12 cellular contexts compared by ENCODE assay signal in genomic region chr1:59229138-59229537, GRCh38.
A peak's percentile ranks its signal among the peaks of the same experiment; 100 is the strongest.
DNase-seq lines count a peak whose midpoint lies in the region; ATAC-seq and TF ChIP-seq lines count a peak whose summit lies in the region.
"Had no signal": no experiment of that assay in that cellular context is flagged by ENCODE, and none has a peak within 500 bp of the region (broad histone marks: within the 10 kb centered on the region; RNA-seq: fewer than 3 reads in every experiment).

No MANE protein-coding gene starts in this region.

- no peaks in the 10 kb centered on the region for H3K79me2 ChIP-seq in PC-9 (ENCODE audit: low read depth)

- ATAC-seq in Right ventricle myocardium inferior (peak; percentile 37), aorta (ENCODE audit: low FRiP score) (peak; percentile 52), GM18907 (IDR thresholded peaks at IDR 0.05; ENCODE audit: unreplicated experiment) (no peak)
- ATAC-seq: Panc1 had no signal

- H3K4me2 ChIP-seq in PC-9: no peak overlapping the region

- H3K27me3 ChIP-seq in right atrium auricular region: no peaks in the 10 kb centered on the region
- H3K27me3 ChIP-seq in adipocyte (replicated peaks; ENCODE audit: control insufficient read depth, insufficient read depth, low read length): no peaks in the 10 kb centered on the region
- no peaks in the 10 kb centered on the region for H3K27me3 ChIP-seq in aorta (ENCODE audit: control insufficient read depth in 1 of 2, insufficient read depth in 2 of 2, low read length in 1 of 2)
- H3K27me3 ChIP-seq in PC-9 (ENCODE audit: insufficient read depth, low read depth): no peaks in the 10 kb centered on the region
- H3K27me3 ChIP-seq: uterus had no signal

- TF ChIP-seq CTCF in right atrium auricular region (IDR thresholded peaks at IDR 0.05) (no peak), PC-9 (conservative IDR thresholded peaks at IDR 0.05) (no peak)

- no TSS peak for BruUV-seq in PC-9 (replicated peaks; lab: Mats Ljungman, UMichigan)

- no peaks in the 10 kb centered on the region for H4K20me1 ChIP-seq in PC-9 (ENCODE audit: insufficient read depth)

- H3K36me3 ChIP-seq in right atrium auricular region (no peaks in the 10 kb centered on the region), adipocyte (ENCODE audit: control insufficient read depth, insufficient read depth, low read length, severe bottlenecking) (no peaks in the 10 kb centered on the region), aorta (ENCODE audit: control insufficient read depth in 1 of 2, insufficient read depth in 2 of 2, low read length in 1 of 2) (no peaks in the 10 kb centered on the region), PC-9 (ENCODE audit: low read depth) (no peaks in the 10 kb centered on the region)
- H3K36me3 ChIP-seq: uterus had no signal

- H2AFZ ChIP-seq in PC-9: no peak overlapping the region

- H3K27ac ChIP-seq in right atrium auricular region (no peak overlapping the region), aorta (ENCODE audit: low read depth in 1 of 2, low read length in 2 of 2) (no peak overlapping the region), PC-9 (no peak overlapping the region)
- H3K27ac ChIP-seq: uterus had no signal

- H3K4me3 ChIP-seq in right atrium auricular region (no peak overlapping the region), adipocyte (ENCODE audit: low read length) (peak overlapping the region; percentile 30), aorta (ENCODE audit: low read length in 2 of 2) (no peak overlapping the region), PC-9 (no peak overlapping the region)
- H3K4me3 ChIP-seq: uterus had no signal

- no peaks in the 10 kb centered on the region for H3K4me1 ChIP-seq in right atrium auricular region
- peaks cover 32% of the 10 kb centered on the region for H3K4me1 ChIP-seq in adipocyte (ENCODE audit: control insufficient read depth, insufficient read depth, low read length)
- peaks cover 0 to 2% of the 10 kb centered on the region in 2 donors for H3K4me1 ChIP-seq in aorta (ENCODE audit: control insufficient read depth in 1 of 2, insufficient read depth in 2 of 2, low read length in 2 of 2)
- peaks cover 3% of the 10 kb centered on the region for H3K4me1 ChIP-seq in PC-9 (replicated peaks; ENCODE audit: insufficient read depth)
- H3K4me1 ChIP-seq: uterus had no signal

- H3K9me2 ChIP-seq in PC-9 (ENCODE audit: insufficient read depth): 0 out of 2 replicates have a peak, but pooled peaks cover 5% of the 10 kb centered on the region

- POLR2A ChIA-PET in PC-9 (lab: Charles Lee; ENCODE audit: unreplicated experiment): no interaction called here

- peak overlapping the region; percentile 67 for H3K9ac ChIP-seq in adipocyte (ENCODE audit: low read length)

- intact Hi-C loops in Right ventricle myocardium inferior (cut with DNase I) (no loop called here), aorta (cut with DNase I) (no loop called here), PC-9 (cut with micrococcal nuclease; ENCODE audit: unreplicated experiment) (no loop called here)

- CTCF ChIA-PET in PC-9 (lab: Charles Lee): no interaction called here

- no peak for DNase-seq in Right ventricle myocardium inferior (ENCODE audit: missing footprints)
- DNase-seq in right atrium auricular region (ENCODE audit: low spot score): no peak
- DNase-seq in adipocyte (ENCODE audit: low read depth): peak; percentile 90
- peak; percentile 46 for DNase-seq in kidney tubule cell (ENCODE audit: low spot score)
- no peak for DNase-seq in aorta
- no peak for DNase-seq in NCI-H524 treated with DMSO at 0.1 percent for 48 hours (lab: John Stamatoyannopoulos, UW)
- DNase-seq in PC-9: no peak
- DNase-seq: activated naive CD4-positive, alpha-beta T cell treated with anti-CD3 and anti-CD28 coated beads, Interleukin-2, amount 50 U/mL, for 16 hours; Kasumi-1; uterus had no signal

- H3K9me3 ChIP-seq in right atrium auricular region (no peaks in the 10 kb centered on the region), adipocyte (ENCODE audit: control insufficient read depth, low read length) (no peaks in the 10 kb centered on the region), aorta (ENCODE audit: control insufficient read depth, low read length) (no peaks in the 10 kb centered on the region), PC-9 (ENCODE audit: insufficient read depth, low read depth) (no peaks in the 10 kb centered on the region)
- H3K9me3 ChIP-seq: uterus had no signal

- no peaks in the 10 kb centered on the region for H3F3A ChIP-seq in PC-9 (ENCODE audit: insufficient read depth, low read depth)

Comparison
In these comparisons a context has a peak if more than half of its experiments do, and no peak if none do; other contexts are left out.
1. DNase-seq: peak in adipocyte (single experiment) and kidney tubule cell (single experiment); none in Right ventricle myocardium inferior (single experiment), right atrium auricular region (single experiment), aorta (0 of 2), NCI-H524 treated with DMSO at 0.1 percent for 48 hours (single experiment) and PC-9 (0 of 2).